In genomic region chr7:115289966-115290365, GRCh38 we compare ENCODE assay signal across 21 cellular contexts.
A peak's percentile ranks its signal among the peaks of the same experiment; 100 is the strongest.
DNase-seq lines count a peak whose midpoint lies in the region; ATAC-seq, FAIRE-seq and TF ChIP-seq lines count a peak whose summit lies in the region.
"Had no signal": no experiment of that assay in that cellular context is flagged by ENCODE, and none has a peak within 500 bp of the region (broad histone marks: within the 10 kb centered on the region; RNA-seq: fewer than 3 reads in every experiment).

No MANE protein-coding gene starts in this region.

- WGBS in GM23248 (ENCODE audit: low coverage in 1 of 2, low lambda C conversion rate in 2 of 2, missing lambda C conversion rate in 2 of 2), 2 experiments = 44 to 45% methylated on average over 2 of the region's 2 CpGs

- H3K9me3 ChIP-seq in GM23248 (ENCODE audit: low read depth) = no peaks in the 10 kb centered on the region
- no peaks in the 10 kb centered on the region for H3K9me3 ChIP-seq in naive thymus-derived CD4-positive, alpha-beta T cell (ENCODE audit: control insufficient read depth in 2 of 3, low read length in 3 of 3)
- H3K9me3 ChIP-seq: BLaER1 had no signal

- CTCF ChIA-PET in naive thymus-derived CD4-positive, alpha-beta T cell (lab: Charles Lee) = no interaction called here

- no peaks in the 10 kb centered on the region for H3K36me3 ChIP-seq in GM23248 (ENCODE audit: low read depth)
- H3K36me3 ChIP-seq in naive thymus-derived CD4-positive, alpha-beta T cell (ENCODE audit: control insufficient read depth in 2 of 3, insufficient read depth in 3 of 3, low read length in 3 of 3) = no peaks in the 10 kb centered on the region
- H3K36me3 ChIP-seq: BLaER1 had no signal

- H3K79me2 ChIP-seq in GM23248 (ENCODE audit: insufficient read depth) = no peaks in the 10 kb centered on the region

- peaks cover 0 to 17% (median 5%) of the 10 kb centered on the region in 5 donors for H3K27me3 Mint-ChIP-seq in naive thymus-derived CD4-positive, alpha-beta T cell

- no peak overlapping the region for H3K4me3 ChIP-seq in GM23248
- no peak overlapping the region for H3K4me3 ChIP-seq in astrocyte of the spinal cord (ENCODE audit: low read depth, low read length)
- no peak overlapping the region for H3K4me3 ChIP-seq in naive thymus-derived CD4-positive, alpha-beta T cell (ENCODE audit: low read length)
- H3K4me3 ChIP-seq: BLaER1, GM23338, PC-9 had no signal

- H3K9me3 Mint-ChIP-seq in naive thymus-derived CD4-positive, alpha-beta T cell = no peaks in the 10 kb centered on the region
- H3K9me3 Mint-ChIP-seq: CD4-positive, alpha-beta memory T cell; GM23338 had no signal

- H3K36me3 Mint-ChIP-seq in naive thymus-derived CD4-positive, alpha-beta T cell = no peaks in the 10 kb centered on the region
- H3K36me3 Mint-ChIP-seq: CD4-positive, alpha-beta memory T cell had no signal

- no peak for TF ChIP-seq CTCF in astrocyte of the spinal cord (IDR thresholded peaks at IDR 0.05; ENCODE audit: low read depth, low read length)

- intact Hi-C loops in naive thymus-derived CD4-positive, alpha-beta T cell (cut with micrococcal nuclease) = no loop called here

- H3K4me1 Mint-ChIP-seq in naive thymus-derived CD4-positive, alpha-beta T cell = no peaks in the 10 kb centered on the region

- H3K9me2 ChIP-seq in GM23248 (ENCODE audit: insufficient read depth) = no peaks in the 10 kb centered on the region

- peaks cover 16% of the 10 kb centered on the region for H3K4me1 ChIP-seq in GM23248 (ENCODE audit: insufficient read depth)
- no peaks in the 10 kb centered on the region for H3K4me1 ChIP-seq in naive thymus-derived CD4-positive, alpha-beta T cell (ENCODE audit: control insufficient read depth in 2 of 2, insufficient read depth in 2 of 2, low read length in 2 of 2)
- H3K4me1 ChIP-seq: BLaER1 had no signal

- 0 out of 2 replicates have a peak, but pooled peaks cover 8% of the 10 kb centered on the region for H3F3A ChIP-seq in GM23248 (ENCODE audit: insufficient read depth)

- H3K27ac Mint-ChIP-seq in naive thymus-derived CD4-positive, alpha-beta T cell = no peak overlapping the region
- H3K27ac Mint-ChIP-seq: GM23338 had no signal

- H3K4me3 Mint-ChIP-seq in naive thymus-derived CD4-positive, alpha-beta T cell = no peak overlapping the region
- H3K4me3 Mint-ChIP-seq: CD4-positive, alpha-beta memory T cell; GM23338 had no signal

- no peak for ATAC-seq in naive thymus-derived CD4-positive, alpha-beta T cell
- no peak for ATAC-seq in HG03521 (IDR thresholded peaks at IDR 0.05; ENCODE audit: unreplicated experiment)
- ATAC-seq: GM23338, HCT116 had no signal

- no peak overlapping the region for H3K27ac ChIP-seq in GM23248
- no peak overlapping the region for H3K27ac ChIP-seq in naive thymus-derived CD4-positive, alpha-beta T cell (ENCODE audit: low read depth, low read length)
- H3K27ac ChIP-seq: 22Rv1, BLaER1, PC-9 had no signal

- peak; percentile 72 for DNase-seq in GM23248
- DNase-seq in astrocyte of the spinal cord (ENCODE audit: low read depth, low spot score) = peak; percentile 33
- peak; percentile 20 for DNase-seq in iris pigment epithelial cell (ENCODE audit: low read depth)
- no peak for DNase-seq in epidermal melanocyte (ENCODE audit: insufficient read length, low spot score)
- DNase-seq in naive thymus-derived CD4-positive, alpha-beta T cell = no peak
- no peak for DNase-seq in RKO (ENCODE audit: low spot score)
- DNase-seq: CD4-positive, alpha-beta memory T cell; DMS153; KBM-7; NCI-H187 treated with DMSO at 0.1 percent for 48 hours; NCI-H226; NCI-H526; PC-9 had no signal

- in situ Hi-C loops in GM23248 (cut with MboI) = no loop called here
- in situ Hi-C loops in astrocyte of the spinal cord (cut with HindIII; ENCODE audit: low sequenced_read_pairs) = no loop called here

- no peak overlapping the region for H3K4me2 ChIP-seq in GM23248 (ENCODE audit: unreplicated experiment)
- H3K4me2 ChIP-seq: BLaER1, GM23338, PC-9 had no signal

- H4K20me1 ChIP-seq in GM23248 (ENCODE audit: insufficient read depth) = no peaks in the 10 kb centered on the region
- H4K20me1 ChIP-seq: BLaER1 had no signal

- no peaks in the 10 kb centered on the region for H3K27me3 ChIP-seq in GM23248 (replicated peaks; ENCODE audit: insufficient read depth)
- H3K27me3 ChIP-seq in naive thymus-derived CD4-positive, alpha-beta T cell (ENCODE audit: control insufficient read depth in 2 of 2, insufficient read depth in 2 of 2, low read length in 2 of 2) = no peaks in the 10 kb centered on the region
- H3K27me3 ChIP-seq: BLaER1 had no signal

- no peak overlapping the region for H3K9ac ChIP-seq in GM23248
- H3K9ac ChIP-seq: BLaER1 had no signal

- POLR2A ChIA-PET in naive thymus-derived CD4-positive, alpha-beta T cell (lab: Charles Lee) = no interaction called here

- FAIRE-seq in A204.1 (lab: Jason Lieb, UNC) = peak; percentile 53
- FAIRE-seq: GM12892, GM18507 had no signal

- H2AFZ ChIP-seq in GM23248 = no peak overlapping the region
- H2AFZ ChIP-seq: GM23338, PC-9 had no signal

Comparison
In these comparisons a context has a peak if more than half of its experiments do, and no peak if none do; other contexts are left out.
1. DNase-seq: peak in GM23248 (single experiment), astrocyte of the spinal cord (single experiment) and iris pigment epithelial cell (single experiment); none in epidermal melanocyte (single experiment), naive thymus-derived CD4-positive, alpha-beta T cell (0 of 9) and RKO (single experiment).